In the genomic region with DNA sequence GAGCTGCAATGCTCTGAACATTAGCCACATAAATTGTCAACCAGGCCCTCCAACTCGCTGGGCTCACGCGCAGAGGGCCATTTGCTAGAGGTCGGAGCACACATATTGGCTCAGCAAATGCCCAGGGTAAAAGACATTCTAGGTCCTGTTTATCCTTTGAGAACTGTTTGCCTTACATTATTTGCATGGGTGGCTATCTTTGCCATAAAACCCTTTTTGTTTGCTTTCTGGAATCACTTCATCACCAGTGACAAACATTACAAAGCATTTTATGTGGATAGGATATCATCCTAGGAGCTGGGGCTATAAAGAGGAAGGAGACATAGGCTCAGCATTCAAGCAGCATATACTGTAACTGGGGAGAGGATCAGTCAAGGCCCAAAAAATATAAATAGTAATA, we compare ENCODE assay signal across 28 cellular contexts.
DNase-seq lines count a peak whose midpoint lies in the region; ATAC-seq lines count a peak whose summit lies in the region.
"Had no signal": no experiment of that assay in that cellular context is flagged by ENCODE, and none has a peak within 500 bp of the region (broad histone marks: within the 10 kb centered on the region; RNA-seq: fewer than 3 reads in every experiment).

No MANE protein-coding gene starts in this region.

- H3K4me3 ChIP-seq in CD8-positive, alpha-beta memory T cell (ENCODE audit: low read length) = no peak overlapping the region
- H3K4me3 ChIP-seq: dorsolateral prefrontal cortex, gastrocnemius medialis, left ventricle myocardium inferior, testis, uterus had no signal

- H3K9me3 Mint-ChIP-seq in CD8-positive, alpha-beta memory T cell = peaks cover 0 to 2% (median 0%) of the 10 kb centered on the region in 5 donors
- H3K9me3 Mint-ChIP-seq: activated T-cell treated with anti-CD3 and anti-CD28 coated beads, Interleukin-2, amount 50 U/mL, for 72 hours; CD4-positive, CD25-positive, alpha-beta regulatory T cell; immature natural killer cell; WTC11 had no signal

- H3K4me1 ChIP-seq in CD8-positive, alpha-beta memory T cell (ENCODE audit: insufficient read depth, low read length) = no peaks in the 10 kb centered on the region
- H3K4me1 ChIP-seq: gastrocnemius medialis, left ventricle myocardium inferior, testis, uterus had no signal

- H3K36me3 ChIP-seq in CD8-positive, alpha-beta memory T cell (ENCODE audit: insufficient read depth, low read length) = no peaks in the 10 kb centered on the region
- H3K36me3 ChIP-seq: gastrocnemius medialis, left ventricle myocardium inferior, neutrophil, uterus had no signal

- no peak overlapping the region for H3K4me3 Mint-ChIP-seq in CD8-positive, alpha-beta memory T cell
- H3K4me3 Mint-ChIP-seq: activated CD8-positive, alpha-beta memory T cell treated with anti-CD3 and anti-CD28 coated beads, Interleukin-2, amount 10 ng/mL, durations not matched to agents 7 days and 5 days; activated T-cell treated with anti-CD3 and anti-CD28 coated beads, Interleukin-2, amount 50 U/mL, for 72 hours; CD4-positive, CD25-positive, alpha-beta regulatory T cell; immature natural killer cell; WTC11 had no signal

- CTCF ChIA-PET in CD8-positive, alpha-beta memory T cell (lab: Charles Lee) = no interaction called here

- no peaks in the 10 kb centered on the region for H3K36me3 Mint-ChIP-seq in CD8-positive, alpha-beta memory T cell
- H3K36me3 Mint-ChIP-seq: activated CD8-positive, alpha-beta memory T cell treated with anti-CD3 and anti-CD28 coated beads, Interleukin-2, amount 10 ng/mL, durations not matched to agents 7 days and 5 days; CD4-positive, CD25-positive, alpha-beta regulatory T cell; immature natural killer cell; WTC11 had no signal

- peak; percentile 66 for ATAC-seq in left colon
- ATAC-seq: activated CD8-positive, alpha-beta memory T cell treated with anti-CD3 and anti-CD28 coated beads, Interleukin-2, amount 10 ng/mL, durations not matched to agents 7 days and 5 days; activated T-cell treated with anti-CD3 and anti-CD28 coated beads, Interleukin-2, amount 50 U/mL, for 72 hours; gastrocnemius medialis; stimulated activated naive CD8-positive, alpha-beta T cell treated with anti-CD3 and anti-CD28 coated beads, Interleukin-15, Interleukin-2, amounts not matched to agents 100 U/mL and 50 U/mL, for 24 hours; WTC11 had no signal

- intact Hi-C loops in left colon (cut with DNase I, micrococcal nuclease) = no loop called here

- peak; percentile 38 for DNase-seq in DMS153 treated with DMSO at 0.1 percent for 48 hours (lab: John Stamatoyannopoulos, UW; ENCODE audit: unreplicated experiment)
- peak; percentile 42 for DNase-seq in NCI-H146 treated with DMSO at 0.1 percent for 48 hours (lab: John Stamatoyannopoulos, UW; ENCODE audit: unreplicated experiment)
- peak; percentile 85 for DNase-seq in NCI-H69 (lab: John Stamatoyannopoulos, UW)
- DNase-seq in left colon = no peak
- no peak for DNase-seq in stimulated activated CD4-positive, alpha-beta T cell treated with anti-CD3 and anti-CD28 coated beads, Interleukin-4, amount 100 ng/mL, for 1 hour
- no peak for DNase-seq in CD8-positive, alpha-beta memory T cell
- no peak for DNase-seq in activated CD8-positive, alpha-beta memory T cell treated with anti-CD3 and anti-CD28 coated beads, Interleukin-2, amount 50 U/mL, for 4 hours
- DNase-seq in LoVo (ENCODE audit: low spot score) = no peak
- DNase-seq: activated CD4-positive, alpha-beta T cell treated with anti-CD3 and anti-CD28 coated beads, Interleukin-2, amount 50 U/mL, for 1 hour; activated CD8-positive, alpha-beta memory T cell treated with anti-CD3 and anti-CD28 coated beads, Interleukin-2, amount 10 ng/mL, durations not matched to agents 7 days and 5 days; activated naive CD4-positive, alpha-beta T cell treated with Interleukin-2 at 50 U/mL for 16 hours; activated T-cell treated with anti-CD3 and anti-CD28 coated beads, Interleukin-2, amount 50 U/mL, for 72 hours; CD4-positive, CD25-positive, alpha-beta regulatory T cell; cerebellar nuclear complex; dorsolateral prefrontal cortex; gastrocnemius medialis; hypothalamus; immature natural killer cell; left ventricle myocardium inferior; NCI-H1436; NK-92 treated with Interleukin-12 subunit alpha and Interleukin-12 subunit beta, amount 100 ng/mL, for 24 hours; SIG-M5; stimulated activated naive CD8-positive, alpha-beta T cell treated with anti-CD3 and anti-CD28 coated beads, Interleukin-15, Interleukin-2, amounts not matched to agents 100 U/mL and 50 U/mL, for 24 hours; T1000; testis; uterus had no signal

- peaks cover 0 to 2% of the 10 kb centered on the region in 2 donors for H3K27me3 Mint-ChIP-seq in CD8-positive, alpha-beta memory T cell
- H3K27me3 Mint-ChIP-seq: CD4-positive, CD25-positive, alpha-beta regulatory T cell had no signal

- no peak overlapping the region for H3K27ac Mint-ChIP-seq in CD8-positive, alpha-beta memory T cell
- H3K27ac Mint-ChIP-seq: activated CD8-positive, alpha-beta memory T cell treated with anti-CD3 and anti-CD28 coated beads, Interleukin-2, amount 10 ng/mL, durations not matched to agents 7 days and 5 days; activated T-cell treated with anti-CD3 and anti-CD28 coated beads, Interleukin-2, amount 50 U/mL, for 72 hours; CD4-positive, CD25-positive, alpha-beta regulatory T cell; immature natural killer cell; WTC11 had no signal

- no peaks in the 10 kb centered on the region for H3K9me3 ChIP-seq in CD8-positive, alpha-beta memory T cell (ENCODE audit: low read length)
- H3K9me3 ChIP-seq: gastrocnemius medialis, left ventricle myocardium inferior, neutrophil, testis, uterus had no signal

- H3K27me3 ChIP-seq in CD8-positive, alpha-beta memory T cell (ENCODE audit: insufficient read depth, low read length, poor library complexity, severe bottlenecking) = no peaks in the 10 kb centered on the region
- H3K27me3 ChIP-seq: gastrocnemius medialis, neutrophil, testis, uterus had no signal

- H3K27ac ChIP-seq in CD8-positive, alpha-beta memory T cell (ENCODE audit: low read depth, low read length) = no peak overlapping the region
- H3K27ac ChIP-seq: dorsolateral prefrontal cortex, gastrocnemius medialis, left ventricle myocardium inferior, neutrophil, testis, uterus had no signal

- POLR2A ChIA-PET in CD8-positive, alpha-beta memory T cell (lab: Charles Lee) = no interaction called here

- no peaks in the 10 kb centered on the region for H3K4me1 Mint-ChIP-seq in CD8-positive, alpha-beta memory T cell
- H3K4me1 Mint-ChIP-seq: activated CD8-positive, alpha-beta memory T cell treated with anti-CD3 and anti-CD28 coated beads, Interleukin-2, amount 10 ng/mL, durations not matched to agents 7 days and 5 days; CD4-positive, CD25-positive, alpha-beta regulatory T cell; immature natural killer cell had no signal

Comparison
In these comparisons a context has a peak if more than half of its experiments do, and no peak if none do; other contexts are left out.
1. DNase-seq: peak in DMS153 treated with DMSO at 0.1 percent for 48 hours (single experiment), NCI-H146 treated with DMSO at 0.1 percent for 48 hours (single experiment) and NCI-H69 (single experiment); none in left colon (0 of 2), stimulated activated CD4-positive, alpha-beta T cell treated with anti-CD3 and anti-CD28 coated beads, Interleukin-4, amount 100 ng/mL, for 1 hour (single experiment), CD8-positive, alpha-beta memory T cell (0 of 5), activated CD8-positive, alpha-beta memory T cell treated with anti-CD3 and anti-CD28 coated beads, Interleukin-2, amount 50 U/mL, for 4 hours (single experiment) and LoVo (single experiment).